ENCODE assay signal across 10 cellular contexts in genomic region chr9:91162311-91162710, GRCh38.
DNase-seq lines count a peak whose midpoint lies in the region; ATAC-seq and TF ChIP-seq lines count a peak whose summit lies in the region.
"Had no signal": no experiment of that assay in that cellular context is flagged by ENCODE, and none has a peak within 500 bp of the region (broad histone marks: within the 10 kb centered on the region; RNA-seq: fewer than 3 reads in every experiment).

No MANE protein-coding gene starts in this region.

- peak overlapping the region; percentile 98 for H3K27ac Mint-ChIP-seq in activated T-helper 2 cell treated with anti-CD3 and anti-CD28 coated beads, Interferon-gamma antibody, Interleukin-2, Interleukin-4, amounts not matched to agents 10 μg/mL and 5 μg/mL and 100 μg/mL, durations not matched to agents 14 hours and 24 hours and 36 hours
- no peak overlapping the region for H3K27ac Mint-ChIP-seq in Caco-2 (ENCODE audit: unreplicated experiment)

- intact Hi-C loops in activated T-helper 2 cell treated with anti-CD3 and anti-CD28 coated beads, Interferon-gamma antibody, Interleukin-2, Interleukin-4, amounts not matched to agents 10 μg/mL and 5 μg/mL and 100 μg/mL, durations not matched to agents 14 hours and 24 hours and 36 hours (cut with micrococcal nuclease) = loop anchor here (1.0 to 5.0 kb wide), 3 partner anchors 31 to 185 kb away; no protein-coding TSS in a partner anchor
- intact Hi-C loops in Caco-2 (cut with micrococcal nuclease; ENCODE audit: unreplicated experiment) = no loop called here

- DNase-seq in ACHN (peak; percentile 23), mesenchymal stem cell (peak; percentile 56), NCI-H2196 (lab: John Stamatoyannopoulos, UW; ENCODE audit: unreplicated experiment) (no peak), NCI-H128 (lab: John Stamatoyannopoulos, UW; ENCODE audit: unreplicated experiment) (no peak), GM10266 (ENCODE audit: extremely low spot score) (no peak), Caco-2 (no peak)
- DNase-seq in activated T-helper 2 cell treated with anti-CD3 and anti-CD28 coated beads, Interferon-gamma antibody, Interleukin-2, Interleukin-4, amounts not matched to agents 10 μg/mL and 5 μg/mL and 100 μg/mL, durations not matched to agents 14 hours and 24 hours and 36 hours (ENCODE audit: low spot score) = no peak
- DNase-seq: thyroid gland had no signal

- peak overlapping the region; percentile 89 for H4K8ac ChIP-seq in mesenchymal stem cell (ENCODE audit: low read length)

- H3K9me3 ChIP-seq in mesenchymal stem cell (ENCODE audit: control insufficient read depth, low read length) (no peaks in the 10 kb centered on the region), Caco-2 (no peaks in the 10 kb centered on the region)
- H3K9me3 ChIP-seq: mucosa of descending colon, thyroid gland had no signal

- H2BK120ac ChIP-seq in mesenchymal stem cell (ENCODE audit: low read depth, low read length) = peak overlapping the region; percentile 58

- no peaks in the 10 kb centered on the region for H3K36me3 ChIP-seq in mesenchymal stem cell (ENCODE audit: control insufficient read depth in 1 of 2, insufficient read depth in 2 of 2, low read depth in 1 of 2, low read length in 2 of 2)
- no peaks in the 10 kb centered on the region for H3K36me3 ChIP-seq in Caco-2 (ENCODE audit: control insufficient read depth, insufficient read depth, low read length)
- H3K36me3 ChIP-seq: thyroid gland had no signal

- ATAC-seq in HG02938 (IDR thresholded peaks at IDR 0.05; ENCODE audit: unreplicated experiment) = peak; percentile 21

- H3K23ac ChIP-seq in mesenchymal stem cell (ENCODE audit: low read length in 2 of 2) = no peak overlapping the region

- H2BK12ac ChIP-seq in mesenchymal stem cell (ENCODE audit: low read length in 2 of 2) = peak overlapping the region; percentile 59 to 63

- POLR2A ChIA-PET in Caco-2 (lab: Charles Lee) = no interaction called here

- H3K4me3 Mint-ChIP-seq in activated T-helper 2 cell treated with anti-CD3 and anti-CD28 coated beads, Interferon-gamma antibody, Interleukin-2, Interleukin-4, amounts not matched to agents 10 μg/mL and 5 μg/mL and 100 μg/mL, durations not matched to agents 14 hours and 24 hours and 36 hours (ENCODE audit: low read depth) = peak overlapping the region; percentile 84
- no peak overlapping the region for H3K4me3 Mint-ChIP-seq in Caco-2 (ENCODE audit: unreplicated experiment)

- H3K4me3 ChIP-seq in mesenchymal stem cell (ENCODE audit: insufficient read depth in 1 of 2, low read depth in 1 of 2, low read length in 2 of 2) = no peak overlapping the region
- no peak overlapping the region for H3K4me3 ChIP-seq in Caco-2 (ENCODE audit: low read depth, low read length)
- H3K4me3 ChIP-seq: mucosa of descending colon, thyroid gland had no signal

- no peaks in the 10 kb centered on the region for H3K27me3 ChIP-seq in mesenchymal stem cell (ENCODE audit: control insufficient read depth in 1 of 2, insufficient read depth in 1 of 2, low read length in 2 of 2)
- no peaks in the 10 kb centered on the region for H3K27me3 ChIP-seq in Caco-2 (replicated peaks; ENCODE audit: control insufficient read depth, insufficient read depth, low read length)
- H3K27me3 ChIP-seq: thyroid gland had no signal

- peaks cover 65% of the 10 kb centered on the region for H3K4me1 Mint-ChIP-seq in activated T-helper 2 cell treated with anti-CD3 and anti-CD28 coated beads, Interferon-gamma antibody, Interleukin-2, Interleukin-4, amounts not matched to agents 10 μg/mL and 5 μg/mL and 100 μg/mL, durations not matched to agents 14 hours and 24 hours and 36 hours (ENCODE audit: low read depth)
- peaks cover 14% of the 10 kb centered on the region for H3K4me1 Mint-ChIP-seq in Caco-2 (ENCODE audit: low read depth, unreplicated experiment)

- H2BK15ac ChIP-seq in mesenchymal stem cell (ENCODE audit: low read depth, poor library complexity, severe bottlenecking) = no peak overlapping the region

- peak overlapping the region; percentile 10 to 89 for H3K4ac ChIP-seq in mesenchymal stem cell (ENCODE audit: low read depth in 1 of 2, low read length in 2 of 2)

- H3K4me2 ChIP-seq in mesenchymal stem cell (ENCODE audit: low read length, poor library complexity, severe bottlenecking) = no peak overlapping the region

- H2AFZ ChIP-seq in mesenchymal stem cell (ENCODE audit: low read depth, low read length) = no peak overlapping the region

- TF ChIP-seq CTCF in GM10266 (IDR thresholded peaks at IDR 0.05; ENCODE audit: control insufficient read depth, insufficient read depth, low read depth, missing control alignments) (no peak), Caco-2 (IDR thresholded peaks at IDR 0.05; ENCODE audit: insufficient read depth in 1 of 2, low read depth in 1 of 2, low read length in 1 of 2, severe bottlenecking in 1 of 2, unreplicated experiment in 1 of 2) (no peak)

- H2BK5ac ChIP-seq in mesenchymal stem cell (ENCODE audit: low read depth, low read length, poor library complexity, severe bottlenecking) = no peak overlapping the region

- H3K9me3 Mint-ChIP-seq in activated T-helper 2 cell treated with anti-CD3 and anti-CD28 coated beads, Interferon-gamma antibody, Interleukin-2, Interleukin-4, amounts not matched to agents 10 μg/mL and 5 μg/mL and 100 μg/mL, durations not matched to agents 14 hours and 24 hours and 36 hours = no peaks in the 10 kb centered on the region
- H3K9me3 Mint-ChIP-seq in Caco-2 (ENCODE audit: unreplicated experiment) = no peaks in the 10 kb centered on the region

- WGBS in mesenchymal stem cell = 29% methylated on average over 5 of the region's 5 CpGs

- peak overlapping the region; percentile 71 for H4K91ac ChIP-seq in mesenchymal stem cell (ENCODE audit: low read length)

- no peak overlapping the region for H3K14ac ChIP-seq in mesenchymal stem cell (ENCODE audit: low read length in 2 of 2)

- in situ Hi-C loops in ACHN (cut with HindIII; ENCODE audit: low pct_ligation_motif_present, low pct_unique_long_range_greater_than_20kb, low sequenced_read_pairs) = no loop called here

- H3K27ac ChIP-seq in mesenchymal stem cell (ENCODE audit: low read length, poor library complexity, severe bottlenecking) = no peak overlapping the region
- H3K27ac ChIP-seq: thyroid gland had no signal

- H3K18ac ChIP-seq in mesenchymal stem cell (ENCODE audit: low read depth in 1 of 2, low read length in 2 of 2) = peak overlapping the region; percentile 47 to 54

- no peak overlapping the region for H3K9ac ChIP-seq in mesenchymal stem cell (ENCODE audit: low read length)

- no TSS peak for BruUV-seq in Caco-2 (replicated peaks; lab: Mats Ljungman, UMichigan)

- H3K4me1 ChIP-seq in mesenchymal stem cell (ENCODE audit: control insufficient read depth, insufficient read depth, low read depth, low read length) (peaks cover 31% of the 10 kb centered on the region), Caco-2 (peaks cover 10% of the 10 kb centered on the region)

- no peak overlapping the region for H2AK5ac ChIP-seq in mesenchymal stem cell (ENCODE audit: low read length, severe bottlenecking)

- peaks cover 36% of the 10 kb centered on the region for H3K36me3 Mint-ChIP-seq in activated T-helper 2 cell treated with anti-CD3 and anti-CD28 coated beads, Interferon-gamma antibody, Interleukin-2, Interleukin-4, amounts not matched to agents 10 μg/mL and 5 μg/mL and 100 μg/mL, durations not matched to agents 14 hours and 24 hours and 36 hours (ENCODE audit: low read depth)
- no peaks in the 10 kb centered on the region for H3K36me3 Mint-ChIP-seq in Caco-2 (ENCODE audit: insufficient read depth, unreplicated experiment)

- H3K79me1 ChIP-seq in mesenchymal stem cell (replicated peaks; ENCODE audit: low read length, poor library complexity, severe bottlenecking) = no peaks in the 10 kb centered on the region

- CTCF ChIA-PET in Caco-2 (lab: Charles Lee) = no interaction called here

- no peaks in the 10 kb centered on the region for H3K27me3 Mint-ChIP-seq in activated T-helper 2 cell treated with anti-CD3 and anti-CD28 coated beads, Interferon-gamma antibody, Interleukin-2, Interleukin-4, amounts not matched to agents 10 μg/mL and 5 μg/mL and 100 μg/mL, durations not matched to agents 14 hours and 24 hours and 36 hours (ENCODE audit: low read depth)
- no peaks in the 10 kb centered on the region for H3K27me3 Mint-ChIP-seq in Caco-2 (ENCODE audit: insufficient read depth, unreplicated experiment)

Comparison
In these comparisons a context has a peak if more than half of its experiments do, and no peak if none do; other contexts are left out.
1. DNase-seq: peak in ACHN (single experiment) and mesenchymal stem cell (single experiment); none in activated T-helper 2 cell treated with anti-CD3 and anti-CD28 coated beads, Interferon-gamma antibody, Interleukin-2, Interleukin-4, amounts not matched to agents 10 μg/mL and 5 μg/mL and 100 μg/mL, durations not matched to agents 14 hours and 24 hours and 36 hours (single experiment), NCI-H2196 (single experiment), NCI-H128 (single experiment), GM10266 (single experiment) and Caco-2 (0 of 2).